Comparison of ENCODE assay signal across 31 cellular contexts in the genomic region with DNA sequence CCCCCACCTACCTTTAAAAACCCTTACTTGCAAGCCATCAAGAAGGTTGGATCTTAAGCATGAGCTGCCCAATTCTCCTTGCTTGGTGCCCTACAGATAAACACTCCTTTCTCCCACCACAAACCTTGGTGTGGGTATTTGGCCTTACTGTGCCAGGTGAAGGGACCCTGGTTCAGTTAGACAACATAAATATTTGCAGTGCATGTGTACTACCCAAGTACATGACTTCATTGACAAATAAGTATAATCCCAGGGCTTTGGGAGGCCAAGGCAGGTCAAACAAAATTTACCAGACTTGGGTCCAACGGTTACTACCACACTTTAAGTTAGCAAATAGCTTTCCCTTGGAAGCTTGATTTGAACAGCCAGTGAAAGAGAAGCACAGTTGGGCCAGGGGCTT. TPM values are rescaled to one million over a fixed set of nuclear protein-coding genes. Genes with fewer than 3 reads are reported as not detected.
A peak's percentile ranks its signal among the peaks of the same experiment; 100 is the strongest.
DNase-seq lines count a peak whose midpoint lies in the region; ATAC-seq, FAIRE-seq and TF ChIP-seq lines count a peak whose summit lies in the region.
"Had no signal": no experiment of that assay in that cellular context is flagged by ENCODE, and none has a peak within 500 bp of the region (broad histone marks: within the 10 kb centered on the region; RNA-seq: fewer than 3 reads in every experiment).

No MANE protein-coding gene starts in this region.

- H3K9me3 ChIP-seq in HepG2 (ENCODE audit: low read length) (no peaks in the 10 kb centered on the region), right lobe of liver (no peaks in the 10 kb centered on the region), NT2/D1 (ENCODE audit: insufficient read depth, low read length) (peaks cover 6% of the 10 kb centered on the region; the same call in 1 of the 2 replicates)
- H3K9me3 ChIP-seq: A549, BE2C, Caco-2 had no signal

- peak; percentile 64 for FAIRE-seq in HepG2 (lab: Jason Lieb, UNC)
- FAIRE-seq: A204.1, A549, D721Med had no signal

- TF ChIP-seq EP300 in HepG2 (IDR thresholded peaks at IDR 0.05; ENCODE audit: low read depth in 2 of 2, low read length in 2 of 2) (peak in 1 of 2 experiments; percentile 67; a peak in 2 of 4 replicates), HepG2 (CRISPR knock-in tag; IDR thresholded peaks at IDR 0.05; ENCODE audit: borderline replicate concordance) (no peak)

- H3K79me2 ChIP-seq in HepG2 (ENCODE audit: insufficient read depth, low read length): no peaks in the 10 kb centered on the region

- no peaks in the 10 kb centered on the region for H3K36me3 ChIP-seq in HepG2 (replicated peaks in 1 of 2; ENCODE audit: control insufficient read depth in 1 of 2, insufficient read depth in 2 of 2, low read length in 2 of 2)
- no peaks in the 10 kb centered on the region for H3K36me3 ChIP-seq in right lobe of liver
- H3K36me3 ChIP-seq in NT2/D1 (ENCODE audit: insufficient read depth, insufficient read length, low read length): no peaks in the 10 kb centered on the region
- H3K36me3 ChIP-seq: BE2C; BLaER1; BLaER1 treated with 17β-estradiol and CSF1 and Interleukin-3, amounts not matched to agents 10 nM and 100 nM had no signal

- H3K4me3 ChIP-seq in HepG2 (replicated peaks in 1 of 3; ENCODE audit: insufficient read depth in 1 of 3, low read depth in 2 of 3, low read length in 3 of 3) (no peak overlapping the region), right lobe of liver (no peak overlapping the region), NT2/D1 (ENCODE audit: insufficient read length, low read depth) (no peak overlapping the region)
- H3K4me3 ChIP-seq: A549; BLaER1; BLaER1 treated with 17β-estradiol and CSF1 and Interleukin-3, amounts not matched to agents 10 nM and 100 nM had no signal

- H3K27me3 ChIP-seq in HepG2 (ENCODE audit: control insufficient read depth in 1 of 2, insufficient read depth in 2 of 2, low read length in 2 of 2) (peaks cover 0 to 5% of the 10 kb centered on the region in 2 experiments; a peak in 1 of 5 replicates), right lobe of liver (no peaks in the 10 kb centered on the region), NT2/D1 (ENCODE audit: insufficient read depth, insufficient read length) (no peaks in the 10 kb centered on the region)
- H3K27me3 ChIP-seq: BE2C; BLaER1; BLaER1 treated with 17β-estradiol and CSF1 and Interleukin-3, amounts not matched to agents 10 nM and 100 nM had no signal

- POLR2A ChIA-PET in HepG2 (lab: Yijun Ruan, JAX): interaction anchor here (1.0 kb wide), 1 partner anchor 10 kb away, joined by 4 read pairs; the partner anchor contains the start of gene CNOT10

- CTCF ChIA-PET in HepG2 (lab: Yijun Ruan, JAX; ENCODE audit: low intra/inter-chr PET ratio, low total read pairs): no interaction called here

- TF ChIP-seq POLR2A in HepG2 (IDR thresholded peaks at IDR 0.05; ENCODE audit: insufficient read depth in 1 of 2, low read depth in 2 of 2, low read length in 2 of 2) (no peak), right lobe of liver (IDR thresholded peaks at IDR 0.05) (no peak)

- no peak overlapping the region for H3K9ac ChIP-seq in HepG2 (ENCODE audit: insufficient read depth, low read depth, low read length)
- peak overlapping the region; percentile 18 for H3K9ac ChIP-seq in NT2/D1 (ENCODE audit: insufficient read length, low read depth)
- H3K9ac ChIP-seq: BLaER1; BLaER1 treated with 17β-estradiol and CSF1 and Interleukin-3, amounts not matched to agents 10 nM and 100 nM had no signal

- ATAC-seq in HepG2: peak; percentile 83
- ATAC-seq in right lobe of liver: no peak
- ATAC-seq: CD8-positive, alpha-beta T cell had no signal

- intact Hi-C loops in HepG2 (cut with micrococcal nuclease; ENCODE audit: unreplicated experiment) (no loop called here), right lobe of liver (cut with DNase I) (no loop called here)

- WGBS in HepG2 (ENCODE audit: low lambda C conversion rate): 0% methylated on average over 1 of the region's 1 CpG
- WGBS in right lobe of liver (ENCODE audit: insufficient coverage, low coverage, low lambda C conversion rate, missing lambda C conversion rate): 20% methylated on average over 1 of the region's 1 CpG

- no peak for TF ChIP-seq RAD21 in HepG2 (CRISPR knock-in tag; IDR thresholded peaks at IDR 0.05)

- no TSS peak for BruUV-seq in HepG2 (replicated peaks; lab: Mats Ljungman, UMichigan)

- in situ Hi-C loops in HepG2 (cut with HindIII; ENCODE audit: extremely low pct_ligation_motif_present, low pct_unique_long_range_greater_than_20kb): no loop called here

- H4K20me1 ChIP-seq in HepG2 (ENCODE audit: insufficient read depth, low read length): no peaks in the 10 kb centered on the region
- H4K20me1 ChIP-seq: BLaER1; BLaER1 treated with 17β-estradiol and CSF1 and Interleukin-3, amounts not matched to agents 10 nM and 100 nM had no signal

- H3K4me1 ChIP-seq in HepG2 (ENCODE audit: insufficient read depth, low read length) (peaks cover 29% of the 10 kb centered on the region), right lobe of liver (no peaks in the 10 kb centered on the region), NT2/D1 (ENCODE audit: insufficient read depth, insufficient read length) (no peaks in the 10 kb centered on the region)
- H3K4me1 ChIP-seq: A549; BE2C; BLaER1; BLaER1 treated with 17β-estradiol and CSF1 and Interleukin-3, amounts not matched to agents 10 nM and 100 nM; Caco-2 had no signal

- H2AFZ ChIP-seq in HepG2 (ENCODE audit: low read length): no peak overlapping the region

- H3K4me2 ChIP-seq in HepG2 (ENCODE audit: low read depth, low read length): peak overlapping the region; percentile 38
- H3K4me2 ChIP-seq: A549; BLaER1; BLaER1 treated with 17β-estradiol and CSF1 and Interleukin-3, amounts not matched to agents 10 nM and 100 nM had no signal

- H3K27ac ChIP-seq in HepG2 (ENCODE audit: extremely low read length, insufficient read depth, low read length): peak overlapping the region; percentile 8
- no peak overlapping the region for H3K27ac ChIP-seq in right lobe of liver
- H3K27ac ChIP-seq: 22Rv1; A549; BLaER1; BLaER1 treated with 17β-estradiol and CSF1 and Interleukin-3, amounts not matched to agents 10 nM and 100 nM; C4-2B had no signal

- peak; percentile 26 for DNase-seq in HepG2 (ENCODE audit: low spot score)
- DNase-seq in right lobe of liver: no peak
- DNase-seq in NT2/D1 (ENCODE audit: low read depth, low spot score): no peak
- DNase-seq in HuH-7 (ENCODE audit: low spot score): no peak
- DNase-seq: 8988T; ACHN; AML-193; BE2C; C1 segment of cervical spinal cord; Caco-2; Calu3; CD4-positive, alpha-beta memory T cell; CD4-positive, alpha-beta T cell; CD4-positive, CD25-positive, alpha-beta regulatory T cell; CD8-positive, alpha-beta memory T cell; CD8-positive, alpha-beta T cell; COR-L47; DMS 273 treated with DMSO at 0.1 percent for 48 hours; DMS153; DMS53; DMS79; DMS79 treated with DMSO at 0.1 percent for 48 hours; DND-41; EL had no signal

- TF ChIP-seq CTCF in HepG2 (CRISPR knock-in tag; IDR thresholded peaks at IDR 0.05): no peak
- TF ChIP-seq CTCF in right lobe of liver (IDR thresholded peaks at IDR 0.05): no peak

TF ChIP-seq in HepG2, 621 proteins besides CTCF, POLR2A, EP300 and RAD21 (continues in another document):
- TF ChIP-seq FOXO1 (CRISPR knock-in tag; IDR thresholded peaks at IDR 0.05): peak; percentile 41; the same call in 1 of the 2 replicates
- TF ChIP-seq ZNF460 (CRISPR knock-in tag; IDR thresholded peaks at IDR 0.05; ENCODE audit: borderline replicate concordance): peak; percentile 37; the same call in 1 of the 2 replicates
- peak; percentile 20; the same call in 1 of the 2 replicates for TF ChIP-seq SOX5 (CRISPR knock-in tag; IDR thresholded peaks at IDR 0.05; ENCODE audit: borderline replicate concordance)
- TF ChIP-seq SOX6 (IDR thresholded peaks at IDR 0.05): no peak
- peak; percentile 20; the same call in 1 of the 2 replicates for TF ChIP-seq SOX6 (CRISPR knock-in tag; IDR thresholded peaks at IDR 0.05)
- no peak for TF ChIP-seq GATA4 (IDR thresholded peaks at IDR 0.05; ENCODE audit: borderline replicate concordance, low read depth)
- 0 out of 2 replicates have a peak, but pooled peaks have one; percentile 22 for TF ChIP-seq HDAC1 (CRISPR knock-in tag; IDR thresholded peaks at IDR 0.05)
- peak; percentile 34; the same call in 1 of the 2 replicates for TF ChIP-seq SALL1 (CRISPR knock-in tag; IDR thresholded peaks at IDR 0.05)
- no peak for TF ChIP-seq JUND (CRISPR knock-in tag; IDR thresholded peaks at IDR 0.05)

RNA-seq across cellular contexts. Expression of gene CNOT10, which starts 9.3 kb away (rescaled TPM):
- 34.1 and 39.0 TPM in 2 replicates for total RNA-seq in HepG2 (2016; rRNA removed; fragmentation: Illumina TruSeq; extraction: Trizol)
- 17.2 and 20.2 TPM in 2 replicates for total RNA-seq in HepG2 (2016; cell fraction: cytosol; rRNA removed; fragmentation: Illumina TruSeq; extraction: Trizol; ENCODE audit: low read depth)
- total RNA-seq in HepG2 (2016; cell fraction: insoluble cytoplasmic fraction; rRNA removed; fragmentation: Illumina TruSeq; extraction: Trizol): 32.3 and 40.4 TPM in 2 replicates
- 18.5 and 23.6 TPM in 2 replicates for total RNA-seq in HepG2 (2016; cell fraction: membrane; rRNA removed; fragmentation: Illumina TruSeq; extraction: Trizol)
- 27.0 and 28.6 TPM in 2 replicates for total RNA-seq in HepG2 (2016; cell fraction: nucleus; rRNA removed; fragmentation: Illumina TruSeq; extraction: Trizol)
- 17.0 and 21.2 TPM in 2 replicates for polyA plus RNA-seq in HepG2 (2011; rRNA removed)
- polyA plus RNA-seq in HepG2 (2011; cell fraction: cytosol; rRNA removed): 15.7 and 20.4 TPM in 2 replicates
- polyA plus RNA-seq in HepG2 (2011; cell fraction: nucleus; rRNA removed): 11.5 and 15.0 TPM in 2 replicates
- 13.2 and 17.6 TPM in 2 replicates for polyA plus RNA-seq in HepG2 (2012)
- 4.2 and 6.0 TPM in 2 replicates for polyA plus RNA-seq in HepG2 (2016; cell fraction: cytosol; fragmentation: Illumina TruSeq; extraction: Trizol; ENCODE audit: low read depth)
- polyA plus RNA-seq in HepG2 (2016; cell fraction: insoluble cytoplasmic fraction; fragmentation: Illumina TruSeq; extraction: Trizol; ENCODE audit: low read depth): 30.3 and 32.6 TPM in 2 replicates
- polyA plus RNA-seq in HepG2 (2016; cell fraction: membrane; fragmentation: Illumina TruSeq; extraction: Trizol; ENCODE audit: low read depth): 10.5 and 11.0 TPM in 2 replicates
- 41.9 and 43.7 TPM in 2 replicates for polyA plus RNA-seq in HepG2 (2016; cell fraction: nucleus; fragmentation: Illumina TruSeq; extraction: Trizol; ENCODE audit: insufficient read depth, low read depth)
- 10.7 and 37.4 TPM in 2 replicates for polyA minus RNA-seq in HepG2 (2011; rRNA and poly(A)+ RNA removed; ENCODE audit: low replicate concordance)
- polyA minus RNA-seq in HepG2 (2011; cell fraction: cytosol; rRNA and poly(A)+ RNA removed): 13.5 and 13.7 TPM in 2 replicates
- polyA minus RNA-seq in HepG2 (2011; cell fraction: nucleus; rRNA and poly(A)+ RNA removed): 39.1 and 46.7 TPM in 2 replicates
- total RNA-seq in right lobe of liver: 10 to 100 TPM; 10.6 to 36.3 (median 12.5) TPM
